15 cellular contexts compared by ENCODE assay signal in the genomic region with DNA sequence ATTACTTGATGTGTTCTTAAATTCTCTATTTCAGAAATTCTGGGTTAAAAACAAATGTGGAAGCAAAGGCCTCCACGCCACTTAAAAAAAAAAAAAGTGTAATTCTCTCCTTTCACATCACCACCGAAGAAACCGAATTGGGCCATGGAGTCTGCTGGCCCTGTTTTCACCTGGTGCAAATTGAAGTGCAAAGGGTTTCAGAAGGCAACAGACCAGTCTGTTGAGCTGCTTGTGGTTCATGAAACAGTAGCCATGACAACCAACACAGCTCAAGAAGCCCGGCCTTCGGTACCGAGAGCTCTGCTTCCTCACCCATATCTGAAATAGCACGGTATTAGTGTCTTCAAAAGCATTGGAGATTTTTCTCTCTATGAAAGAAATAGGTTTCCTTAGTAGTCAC.
DNase-seq lines count a peak whose midpoint lies in the region; ATAC-seq, FAIRE-seq and TF ChIP-seq lines count a peak whose summit lies in the region.
"Had no signal": no experiment of that assay in that cellular context is flagged by ENCODE, and none has a peak within 500 bp of the region (broad histone marks: within the 10 kb centered on the region; RNA-seq: fewer than 3 reads in every experiment).

No MANE protein-coding gene starts in this region.

- no peaks in the 10 kb centered on the region for H3K27me3 ChIP-seq in heart left ventricle

- H3K4me3 Mint-ChIP-seq in stimulated activated naive CD8-positive, alpha-beta T cell treated with anti-CD3 and anti-CD28 coated beads, Interleukin-15, amount 100 ng/mL, for 72 hours: no peak overlapping the region
- H3K4me3 Mint-ChIP-seq in activated T-helper 1 cell treated with anti-CD3 and anti-CD28 coated beads, Interleukin-12 subunit alpha, Interleukin-12 subunit beta, Interleukin-2, Interleukin-4 antibody, amounts not matched to agents 30 ng/mL and 10 ng/mL and 1 ng/mL, durations not matched to agents 14 hours and 24 hours and 36 hours: no peak overlapping the region

- intact Hi-C loops in activated T-helper 1 cell treated with anti-CD3 and anti-CD28 coated beads, Interleukin-12 subunit alpha, Interleukin-12 subunit beta, Interleukin-2, Interleukin-4 antibody, amounts not matched to agents 30 ng/mL and 10 ng/mL and 1 ng/mL, durations not matched to agents 14 hours and 24 hours and 36 hours (cut with micrococcal nuclease): no loop called here
- intact Hi-C loops in kidney (cut with DNase I): no loop called here
- intact Hi-C loops in heart left ventricle (cut with DNase I): no loop called here

- no peak for TF ChIP-seq POLR2A in heart left ventricle (IDR thresholded peaks at IDR 0.05)

- H3K9me3 ChIP-seq in kidney (ENCODE audit: control insufficient read depth in 1 of 2, low read length in 2 of 2) (no peaks in the 10 kb centered on the region), heart left ventricle (no peaks in the 10 kb centered on the region)

- peak; percentile 58 for ATAC-seq in GM18909 (IDR thresholded peaks at IDR 0.05; ENCODE audit: poor library complexity, unreplicated experiment)
- ATAC-seq in HG02642 (IDR thresholded peaks at IDR 0.05; ENCODE audit: poor library complexity, unreplicated experiment): peak; percentile 52
- ATAC-seq in HG03469 (IDR thresholded peaks at IDR 0.05; ENCODE audit: unreplicated experiment): peak; percentile 42
- ATAC-seq in stimulated activated naive CD8-positive, alpha-beta T cell treated with anti-CD3 and anti-CD28 coated beads, Interleukin-15, amount 100 ng/mL, for 72 hours: no peak
- ATAC-seq in heart left ventricle: no peak
- ATAC-seq: left lobe of liver had no signal

- no peaks in the 10 kb centered on the region for H3K27me3 Mint-ChIP-seq in stimulated activated naive CD8-positive, alpha-beta T cell treated with anti-CD3 and anti-CD28 coated beads, Interleukin-15, amount 100 ng/mL, for 72 hours
- no peaks in the 10 kb centered on the region for H3K27me3 Mint-ChIP-seq in activated T-helper 1 cell treated with anti-CD3 and anti-CD28 coated beads, Interleukin-12 subunit alpha, Interleukin-12 subunit beta, Interleukin-2, Interleukin-4 antibody, amounts not matched to agents 30 ng/mL and 10 ng/mL and 1 ng/mL, durations not matched to agents 14 hours and 24 hours and 36 hours (ENCODE audit: insufficient read depth)

- no peaks in the 10 kb centered on the region for H3K4me1 ChIP-seq in kidney (ENCODE audit: control insufficient read depth in 1 of 2, insufficient read depth in 1 of 2, low read depth in 1 of 2, low read length in 2 of 2)
- peaks cover 0 to 9% (median 0%) of the 10 kb centered on the region in 12 donors for H3K4me1 ChIP-seq in heart left ventricle

- no peak overlapping the region for H3K9ac ChIP-seq in kidney (ENCODE audit: low read length in 2 of 2)

- no peak overlapping the region for H3K27ac Mint-ChIP-seq in stimulated activated naive CD8-positive, alpha-beta T cell treated with anti-CD3 and anti-CD28 coated beads, Interleukin-15, amount 100 ng/mL, for 72 hours
- no peak overlapping the region for H3K27ac Mint-ChIP-seq in activated T-helper 1 cell treated with anti-CD3 and anti-CD28 coated beads, Interleukin-12 subunit alpha, Interleukin-12 subunit beta, Interleukin-2, Interleukin-4 antibody, amounts not matched to agents 30 ng/mL and 10 ng/mL and 1 ng/mL, durations not matched to agents 14 hours and 24 hours and 36 hours

- 79 to 86% (median 81%) methylated on average over 7 of the region's 7 CpGs for WGBS in heart left ventricle, 4 donors

- no peak for FAIRE-seq in kidney (lab: Jason Lieb, UNC)
- FAIRE-seq: colon had no signal

- H3K9me3 Mint-ChIP-seq in stimulated activated naive CD8-positive, alpha-beta T cell treated with anti-CD3 and anti-CD28 coated beads, Interleukin-15, amount 100 ng/mL, for 72 hours: no peaks in the 10 kb centered on the region
- H3K9me3 Mint-ChIP-seq in activated T-helper 1 cell treated with anti-CD3 and anti-CD28 coated beads, Interleukin-12 subunit alpha, Interleukin-12 subunit beta, Interleukin-2, Interleukin-4 antibody, amounts not matched to agents 30 ng/mL and 10 ng/mL and 1 ng/mL, durations not matched to agents 14 hours and 24 hours and 36 hours: no peaks in the 10 kb centered on the region

- H3K27ac ChIP-seq in kidney (ENCODE audit: low read depth in 2 of 2, low read length in 2 of 2) (no peak overlapping the region), heart left ventricle (no peak overlapping the region)
- H3K27ac ChIP-seq: PC-9 had no signal

- H3K36me3 Mint-ChIP-seq in activated T-helper 1 cell treated with anti-CD3 and anti-CD28 coated beads, Interleukin-12 subunit alpha, Interleukin-12 subunit beta, Interleukin-2, Interleukin-4 antibody, amounts not matched to agents 30 ng/mL and 10 ng/mL and 1 ng/mL, durations not matched to agents 14 hours and 24 hours and 36 hours (ENCODE audit: low read depth): peaks cover 22% of the 10 kb centered on the region

- TF ChIP-seq CTCF in kidney (IDR thresholded peaks at IDR 0.05; ENCODE audit: borderline replicate concordance, extremely low read depth, insufficient read depth) (no peak), heart left ventricle (IDR thresholded peaks at IDR 0.05) (no peak)

- H3K4me3 ChIP-seq in kidney (ENCODE audit: low read length in 2 of 2): no peak overlapping the region
- no peak overlapping the region for H3K4me3 ChIP-seq in heart left ventricle
- H3K4me3 ChIP-seq: PC-9 had no signal

- H3K36me3 ChIP-seq in kidney (ENCODE audit: control insufficient read depth in 1 of 2, insufficient read depth in 2 of 2, low read length in 2 of 2) (no peaks in the 10 kb centered on the region), heart left ventricle (peaks cover 0 to 42% (median 15%) of the 10 kb centered on the region in 9 donors)

- DNase-seq in Ammon's horn (ENCODE audit: low spot score) (peak; percentile 57), kidney (no peak), heart left ventricle (no peak)
- no peak for DNase-seq in stimulated activated naive CD8-positive, alpha-beta T cell treated with anti-CD3 and anti-CD28 coated beads, Interleukin-15, amount 100 ng/mL, for 72 hours
- DNase-seq in activated T-helper 1 cell treated with anti-CD3 and anti-CD28 coated beads, Interleukin-12 subunit alpha, Interleukin-12 subunit beta, Interleukin-2, Interleukin-4 antibody, amounts not matched to agents 30 ng/mL and 10 ng/mL and 1 ng/mL, durations not matched to agents 14 hours and 24 hours and 36 hours (ENCODE audit: low spot score): no peak
- DNase-seq: DMS79 treated with DMSO at 0.1 percent for 48 hours; foreskin melanocyte; NCI-H1105 treated with DMSO at 0.1 percent for 48 hours; PC-9; stimulated activated naive CD4-positive, alpha-beta T cell had no signal

- peaks cover 17% of the 10 kb centered on the region for H3K4me1 Mint-ChIP-seq in stimulated activated naive CD8-positive, alpha-beta T cell treated with anti-CD3 and anti-CD28 coated beads, Interleukin-15, amount 100 ng/mL, for 72 hours
- peaks cover 7% of the 10 kb centered on the region for H3K4me1 Mint-ChIP-seq in activated T-helper 1 cell treated with anti-CD3 and anti-CD28 coated beads, Interleukin-12 subunit alpha, Interleukin-12 subunit beta, Interleukin-2, Interleukin-4 antibody, amounts not matched to agents 30 ng/mL and 10 ng/mL and 1 ng/mL, durations not matched to agents 14 hours and 24 hours and 36 hours (ENCODE audit: low read depth)

Comparison
In these comparisons a context has a peak if more than half of its experiments do, and no peak if none do; other contexts are left out.
1. ATAC-seq: peak in GM18909 (single experiment), HG02642 (single experiment) and HG03469 (single experiment); none in stimulated activated naive CD8-positive, alpha-beta T cell treated with anti-CD3 and anti-CD28 coated beads, Interleukin-15, amount 100 ng/mL, for 72 hours (single experiment) and heart left ventricle (0 of 4).